ENCODE assay signal across 33 cellular contexts in genomic region chr14:53757732-53758131, GRCh38.
"Had no signal": no experiment of that assay in that cellular context is flagged by ENCODE, and none has a peak within 500 bp of the region (broad histone marks: within the 10 kb centered on the region; RNA-seq: fewer than 3 reads in every experiment).

No MANE protein-coding gene starts in this region.

- H3K4me3 Mint-ChIP-seq: activated CD4-positive, alpha-beta memory T cell treated with anti-CD3 and anti-CD28 coated beads for 36 hours; activated CD4-positive, alpha-beta T cell treated with anti-CD3 and anti-CD28 coated beads for 36 hours; activated CD4-positive, alpha-beta T cell treated with anti-CD3 and anti-CD28 coated beads, Interleukin-2, amount 10 ng/mL, durations not matched to agents 24 days and 14 days; activated CD8-positive, alpha-beta memory T cell treated with anti-CD3 and anti-CD28 coated beads, Interleukin-2, amount 10 ng/mL, durations not matched to agents 7 days and 5 days; activated CD8-positive, alpha-beta T cell treated with anti-CD3 and anti-CD28 coated beads, Interleukin-2, amount 10 ng/mL, durations not matched to agents 7 days and 5 days; activated naive CD4-positive, alpha-beta T cell treated with anti-CD3 and anti-CD28 coated beads for 36 hours; activated naive CD4-positive, alpha-beta T cell treated with anti-CD3 and anti-CD28 coated beads, Interleukin-2, amount 50 U/mL, for 24 hours; activated naive CD8-positive, alpha-beta T cell treated with anti-CD3 and anti-CD28 coated beads for 36 hours; activated naive CD8-positive, alpha-beta T cell treated with anti-CD3 and anti-CD28 coated beads, Interleukin-2, amount 50 U/mL, for 24 hours; activated T-helper 1 cell treated with anti-CD3 and anti-CD28 coated beads, Interleukin-12 subunit alpha, Interleukin-12 subunit beta, Interleukin-2, Interleukin-4 antibody, amounts not matched to agents 30 ng/mL and 10 ng/mL and 1 ng/mL, durations not matched to agents 14 hours and 24 hours and 36 hours; effector memory CD8-positive, alpha-beta T cell had no signal

- H3K27ac Mint-ChIP-seq: activated CD4-positive, alpha-beta memory T cell treated with anti-CD3 and anti-CD28 coated beads for 36 hours; activated CD4-positive, alpha-beta T cell treated with anti-CD3 and anti-CD28 coated beads for 36 hours; activated CD4-positive, alpha-beta T cell treated with anti-CD3 and anti-CD28 coated beads, Interleukin-2, amount 10 ng/mL, durations not matched to agents 24 days and 14 days; activated CD8-positive, alpha-beta memory T cell treated with anti-CD3 and anti-CD28 coated beads, Interleukin-2, amount 10 ng/mL, durations not matched to agents 7 days and 5 days; activated CD8-positive, alpha-beta T cell treated with anti-CD3 and anti-CD28 coated beads, Interleukin-2, amount 10 ng/mL, durations not matched to agents 7 days and 5 days; activated naive CD4-positive, alpha-beta T cell treated with anti-CD3 and anti-CD28 coated beads for 36 hours; activated naive CD4-positive, alpha-beta T cell treated with anti-CD3 and anti-CD28 coated beads, Interleukin-2, amount 50 U/mL, for 24 hours; activated naive CD8-positive, alpha-beta T cell treated with anti-CD3 and anti-CD28 coated beads for 36 hours; activated naive CD8-positive, alpha-beta T cell treated with anti-CD3 and anti-CD28 coated beads, Interleukin-2, amount 50 U/mL, for 24 hours; activated T-helper 1 cell treated with anti-CD3 and anti-CD28 coated beads, Interleukin-12 subunit alpha, Interleukin-12 subunit beta, Interleukin-2, Interleukin-4 antibody, amounts not matched to agents 30 ng/mL and 10 ng/mL and 1 ng/mL, durations not matched to agents 14 hours and 24 hours and 36 hours; activated T-helper 2 cell treated with anti-CD3 and anti-CD28 coated beads, Interferon-gamma antibody, Interleukin-2, Interleukin-4, amounts not matched to agents 10 μg/mL and 5 μg/mL and 100 μg/mL, durations not matched to agents 14 hours and 24 hours and 36 hours; effector memory CD8-positive, alpha-beta T cell had no signal

- H3K36me3 Mint-ChIP-seq: activated CD4-positive, alpha-beta memory T cell treated with anti-CD3 and anti-CD28 coated beads for 36 hours; activated CD8-positive, alpha-beta memory T cell treated with anti-CD3 and anti-CD28 coated beads, Interleukin-2, amount 10 ng/mL, durations not matched to agents 7 days and 5 days; activated naive CD4-positive, alpha-beta T cell treated with anti-CD3 and anti-CD28 coated beads, Interleukin-2, amount 50 U/mL, for 24 hours; activated naive CD8-positive, alpha-beta T cell treated with anti-CD3 and anti-CD28 coated beads for 36 hours had no signal

- DNase-seq: activated CD4-positive, alpha-beta memory T cell treated with anti-CD3 and anti-CD28 coated beads for 36 hours; activated CD4-positive, alpha-beta T cell treated with anti-CD3 and anti-CD28 coated beads for 36 hours; activated CD4-positive, alpha-beta T cell treated with anti-CD3 and anti-CD28 coated beads, Interleukin-2, amount 10 ng/mL, durations not matched to agents 24 days and 14 days; activated CD4-positive, CD25-positive, alpha-beta regulatory T cell; activated CD4-positive, CD25-positive, alpha-beta regulatory T cell treated with anti-CD3 and anti-CD28 coated beads, Interleukin-2, amount 50 U/mL, for 72 hours; activated CD8-positive, alpha-beta memory T cell treated with anti-CD3 and anti-CD28 coated beads, Interleukin-2, amount 10 ng/mL, durations not matched to agents 7 days and 5 days; activated CD8-positive, alpha-beta memory T cell treated with anti-CD3 and anti-CD28 coated beads, Interleukin-2, amount 50 U/mL, for 4 hours; activated CD8-positive, alpha-beta T cell treated with anti-CD3 and anti-CD28 coated beads, Interleukin-2, amount 10 ng/mL, durations not matched to agents 7 days and 5 days; activated effector memory CD4-positive, alpha-beta T cell treated with anti-CD3 and anti-CD28 coated beads, Interleukin-2, amount 50 U/mL, for 16 hours; activated naive CD4-positive, alpha-beta T cell treated with anti-CD3 and anti-CD28 coated beads for 36 hours; activated naive CD8-positive, alpha-beta T cell treated with anti-CD3 and anti-CD28 coated beads for 36 hours; activated naive CD8-positive, alpha-beta T cell treated with anti-CD3 and anti-CD28 coated beads, Interleukin-2, amount 50 U/mL, for 24 hours; activated T-cell treated with anti-CD3 and anti-CD28 coated beads, Interleukin-2, amount 50 U/mL, for 1 hour; activated T-cell treated with anti-CD3 and anti-CD28 coated beads, Interleukin-2, amount 50 U/mL, for 48 hours; adrenal gland; amygdala; aorta; body of pancreas; caudate nucleus; cortex of kidney; dermis blood vessel endothelial cell; effector CD4-positive, alpha-beta T cell; effector memory CD8-positive, alpha-beta T cell; erythroblast; foreskin keratinocyte; gastrocnemius medialis; glutamatergic neuron; heart left ventricle; T-helper 2 cell had no signal

- H3K9me3 ChIP-seq: adrenal gland, body of pancreas, gastrocnemius medialis had no signal

- H3K4me1 Mint-ChIP-seq: activated CD4-positive, alpha-beta T cell treated with anti-CD3 and anti-CD28 coated beads for 36 hours; activated CD4-positive, alpha-beta T cell treated with anti-CD3 and anti-CD28 coated beads, Interleukin-2, amount 10 ng/mL, durations not matched to agents 24 days and 14 days; activated CD8-positive, alpha-beta memory T cell treated with anti-CD3 and anti-CD28 coated beads, Interleukin-2, amount 10 ng/mL, durations not matched to agents 7 days and 5 days; activated naive CD4-positive, alpha-beta T cell treated with anti-CD3 and anti-CD28 coated beads, Interleukin-2, amount 50 U/mL, for 24 hours; activated naive CD8-positive, alpha-beta T cell treated with anti-CD3 and anti-CD28 coated beads for 36 hours; activated naive CD8-positive, alpha-beta T cell treated with anti-CD3 and anti-CD28 coated beads, Interleukin-2, amount 50 U/mL, for 24 hours had no signal

- H3K27me3 Mint-ChIP-seq: activated CD4-positive, alpha-beta memory T cell treated with anti-CD3 and anti-CD28 coated beads for 36 hours; activated CD4-positive, alpha-beta T cell treated with anti-CD3 and anti-CD28 coated beads for 36 hours; activated CD4-positive, alpha-beta T cell treated with anti-CD3 and anti-CD28 coated beads, Interleukin-2, amount 10 ng/mL, durations not matched to agents 24 days and 14 days; activated CD8-positive, alpha-beta memory T cell treated with anti-CD3 and anti-CD28 coated beads, Interleukin-2, amount 10 ng/mL, durations not matched to agents 7 days and 5 days; activated naive CD4-positive, alpha-beta T cell treated with anti-CD3 and anti-CD28 coated beads, Interleukin-2, amount 50 U/mL, for 24 hours; activated naive CD8-positive, alpha-beta T cell treated with anti-CD3 and anti-CD28 coated beads, Interleukin-2, amount 50 U/mL, for 24 hours; effector memory CD8-positive, alpha-beta T cell had no signal

- FAIRE-seq: colon had no signal

- H3K9me3 Mint-ChIP-seq: activated T-helper 2 cell treated with anti-CD3 and anti-CD28 coated beads, Interferon-gamma antibody, Interleukin-2, Interleukin-4, amounts not matched to agents 10 μg/mL and 5 μg/mL and 100 μg/mL, durations not matched to agents 14 hours and 24 hours and 36 hours had no signal

- ATAC-seq: activated CD4-positive, alpha-beta T cell treated with anti-CD3 and anti-CD28 coated beads for 36 hours; activated CD8-positive, alpha-beta memory T cell treated with anti-CD3 and anti-CD28 coated beads, Interleukin-2, amount 10 ng/mL, durations not matched to agents 7 days and 5 days; activated CD8-positive, alpha-beta T cell treated with anti-CD3 and anti-CD28 coated beads, Interleukin-2, amount 10 ng/mL, durations not matched to agents 7 days and 5 days; activated naive CD8-positive, alpha-beta T cell treated with anti-CD3 and anti-CD28 coated beads, Interleukin-2, amount 50 U/mL, for 24 hours; body of pancreas; effector memory CD8-positive, alpha-beta T cell; foreskin keratinocyte; gastrocnemius medialis; heart left ventricle had no signal
